In the genomic region with DNA sequence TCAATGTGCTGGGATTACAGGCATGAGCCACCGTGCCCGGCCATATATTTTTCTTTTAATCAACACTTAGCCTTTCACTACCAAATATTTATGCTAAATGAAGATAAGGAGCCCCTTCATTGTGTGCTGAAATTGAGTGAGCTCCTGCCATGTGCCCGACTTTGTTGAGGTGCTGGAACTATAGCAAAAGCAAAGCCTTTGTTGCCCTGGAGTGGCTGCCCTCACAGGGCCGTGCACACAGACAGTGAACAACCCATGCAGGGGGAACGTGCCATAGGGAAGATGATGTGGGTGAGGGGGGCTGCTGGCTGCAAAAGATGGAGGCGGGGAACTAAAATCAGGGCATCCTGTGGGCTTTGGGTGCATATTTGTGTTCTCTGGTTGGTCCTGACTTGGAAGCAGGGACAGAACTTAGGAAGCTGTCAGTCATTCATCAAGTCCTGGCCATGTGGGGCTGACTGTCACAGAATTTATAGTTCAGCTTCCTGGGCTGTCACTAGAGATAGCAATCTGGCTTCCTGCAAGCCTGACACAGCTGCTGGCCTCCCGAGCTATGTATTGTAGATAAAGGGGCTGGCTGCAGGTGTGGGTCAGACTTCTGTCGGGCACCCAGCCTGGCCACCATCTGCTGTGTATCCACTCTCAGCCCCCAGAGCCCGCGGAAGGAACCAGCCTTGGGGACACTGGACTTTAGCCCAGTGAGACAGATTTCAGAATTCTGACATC, we compare ENCODE assay signal across 19 cellular contexts. TPM values are rescaled to one million over a fixed set of nuclear protein-coding genes. Genes with fewer than 3 reads are reported as not detected.
DNase-seq lines count a peak whose midpoint lies in the region; ATAC-seq and TF ChIP-seq lines count a peak whose summit lies in the region.
"Had no signal": no experiment of that assay in that cellular context is flagged by ENCODE, and none has a peak within 500 bp of the region (broad histone marks: within the 10 kb centered on the region; RNA-seq: fewer than 3 reads in every experiment).

No MANE protein-coding gene starts in this region.

- H3K4me1 Mint-ChIP-seq in naive thymus-derived CD4-positive, alpha-beta T cell: peaks cover 14 to 42% (median 23%) of the 10 kb centered on the region in 7 donors
- H3K4me1 Mint-ChIP-seq in CD4-positive, alpha-beta T cell (ENCODE audit: low read depth): peaks cover 46% of the 10 kb centered on the region
- H3K4me1 Mint-ChIP-seq: H9 had no signal

- no peaks in the 10 kb centered on the region for H3K36me3 ChIP-seq in WERI-Rb-1
- no peaks in the 10 kb centered on the region for H3K36me3 ChIP-seq in naive thymus-derived CD4-positive, alpha-beta T cell (ENCODE audit: control insufficient read depth in 2 of 3, insufficient read depth in 3 of 3, low read length in 3 of 3)
- H3K36me3 ChIP-seq: colonic mucosa, SJSA1 had no signal

- no peaks in the 10 kb centered on the region for H3K9me3 Mint-ChIP-seq in naive thymus-derived CD4-positive, alpha-beta T cell
- no peaks in the 10 kb centered on the region for H3K9me3 Mint-ChIP-seq in CD4-positive, alpha-beta T cell
- H3K9me3 Mint-ChIP-seq: H9 had no signal

- intact Hi-C loops in naive thymus-derived CD4-positive, alpha-beta T cell (cut with micrococcal nuclease): loop anchor here in 1 of 2 donors (10.0 kb wide), 1 partner anchor 335 kb away; no protein-coding TSS in a partner anchor
- intact Hi-C loops in CD4-positive, alpha-beta T cell (cut with DNase I, micrococcal nuclease): no loop called here

- 0 out of 2 replicates have a peak overlapping the region, but pooled peaks have one; percentile 2 for H3K27ac ChIP-seq in WERI-Rb-1
- H3K27ac ChIP-seq in naive thymus-derived CD4-positive, alpha-beta T cell (ENCODE audit: low read depth, low read length): no peak overlapping the region
- H3K27ac ChIP-seq in CD4-positive, alpha-beta T cell (ENCODE audit: low read depth, low read length): no peak overlapping the region
- H3K27ac ChIP-seq: colonic mucosa, neutrophil, SJSA1 had no signal

- H3K36me3 Mint-ChIP-seq in naive thymus-derived CD4-positive, alpha-beta T cell: peaks cover 0 to 11% (median 0%) of the 10 kb centered on the region in 5 donors
- peaks cover 4% of the 10 kb centered on the region for H3K36me3 Mint-ChIP-seq in CD4-positive, alpha-beta T cell (ENCODE audit: low read depth)

- CTCF ChIA-PET in naive thymus-derived CD4-positive, alpha-beta T cell (lab: Charles Lee): interaction anchor here (1.2 kb wide), 1 partner anchor 162 kb away, joined by 4 read pairs; no protein-coding TSS in a partner anchor
- CTCF ChIA-PET in CD4-positive, alpha-beta T cell (lab: Charles Lee): interaction anchor here (1.2 kb wide), 1 partner anchor 38 kb away, joined by 4 read pairs; no protein-coding TSS in a partner anchor

- peak; percentile 12 for ATAC-seq in naive thymus-derived CD4-positive, alpha-beta T cell
- no peak for ATAC-seq in CD4-positive, alpha-beta T cell (ENCODE audit: poor library complexity)
- ATAC-seq in GM21360 (IDR thresholded peaks at IDR 0.05; ENCODE audit: unreplicated experiment): no peak
- ATAC-seq: HepG2, left lobe of liver had no signal

- no peaks in the 10 kb centered on the region for H3K27me3 ChIP-seq in WERI-Rb-1 (ENCODE audit: insufficient read depth, low read depth, severe bottlenecking)
- H3K27me3 ChIP-seq in naive thymus-derived CD4-positive, alpha-beta T cell (ENCODE audit: control insufficient read depth in 2 of 2, insufficient read depth in 2 of 2, low read length in 2 of 2): no peaks in the 10 kb centered on the region
- H3K27me3 ChIP-seq in CD4-positive, alpha-beta T cell (ENCODE audit: control insufficient read depth, insufficient read depth, low read length): no peaks in the 10 kb centered on the region
- H3K27me3 ChIP-seq: colonic mucosa, neutrophil, SJSA1 had no signal

- H3K4me3 Mint-ChIP-seq in naive thymus-derived CD4-positive, alpha-beta T cell: peak overlapping the region in 8 of 10 donors; percentile 7 to 71 (median 57)
- H3K4me3 Mint-ChIP-seq in CD4-positive, alpha-beta T cell: no peak overlapping the region
- H3K4me3 Mint-ChIP-seq: H9 had no signal

- in situ Hi-C loops in KBM-7 (cut with MboI; ENCODE audit: low pct_unique_long_range_greater_than_20kb, low sequenced_read_pairs): loop anchor here (25.0 kb wide), 1 partner anchor 323 kb away; no protein-coding TSS in a partner anchor

- peak overlapping the region in 2 of 9 donors; percentile 32 to 61 for H3K27ac Mint-ChIP-seq in naive thymus-derived CD4-positive, alpha-beta T cell
- no peak overlapping the region for H3K27ac Mint-ChIP-seq in CD4-positive, alpha-beta T cell
- H3K27ac Mint-ChIP-seq: H9 had no signal

- no peak overlapping the region for H3K4me3 ChIP-seq in WERI-Rb-1 (ENCODE audit: low read depth, low read length)
- H3K4me3 ChIP-seq in naive thymus-derived CD4-positive, alpha-beta T cell (ENCODE audit: low read length): no peak overlapping the region
- H3K4me3 ChIP-seq: colonic mucosa, SJSA1 had no signal

- peaks cover 0 to 13% (median 0%) of the 10 kb centered on the region in 5 donors for H3K27me3 Mint-ChIP-seq in naive thymus-derived CD4-positive, alpha-beta T cell
- no peaks in the 10 kb centered on the region for H3K27me3 Mint-ChIP-seq in CD4-positive, alpha-beta T cell

- peaks cover 15 to 19% of the 10 kb centered on the region in 2 donors for H3K4me1 ChIP-seq in naive thymus-derived CD4-positive, alpha-beta T cell (ENCODE audit: control insufficient read depth in 2 of 2, insufficient read depth in 2 of 2, low read length in 2 of 2)
- H3K4me1 ChIP-seq: colonic mucosa, SJSA1 had no signal

- no peak for TF ChIP-seq CTCF in WERI-Rb-1 (IDR thresholded peaks at IDR 0.05; ENCODE audit: low read depth, low read length)
- TF ChIP-seq CTCF in CD4-positive, alpha-beta T cell (IDR thresholded peaks at IDR 0.05): no peak

- H3K9me3 ChIP-seq in WERI-Rb-1 (ENCODE audit: severe bottlenecking): no peaks in the 10 kb centered on the region
- H3K9me3 ChIP-seq in naive thymus-derived CD4-positive, alpha-beta T cell (ENCODE audit: control insufficient read depth in 2 of 3, low read length in 3 of 3): no peaks in the 10 kb centered on the region
- H3K9me3 ChIP-seq in CD4-positive, alpha-beta T cell (ENCODE audit: control insufficient read depth, low read length): no peaks in the 10 kb centered on the region
- H3K9me3 ChIP-seq: colonic mucosa, neutrophil, SJSA1 had no signal

- peak; percentile 14 for DNase-seq in DMS 273 treated with DMSO at 0.1 percent for 48 hours (lab: John Stamatoyannopoulos, UW)
- peak; percentile 68 for DNase-seq in KBM-7
- peak; percentile 63 for DNase-seq in WERI-Rb-1
- DNase-seq in naive thymus-derived CD4-positive, alpha-beta T cell: no peak
- DNase-seq in CD4-positive, alpha-beta T cell: no peak
- no peak for DNase-seq in GM19238 (ENCODE audit: insufficient read length, low spot score)
- DNase-seq: activated gamma-delta T cell treated with Interleukin-2 at 50 U/mL for 16 hours, colonic mucosa, DMS153, H9, MV-4-11, NCI-H2029 treated with DMSO at 0.1 percent for 48 hours, NCI-H526 treated with DMSO at 0.1 percent for 48 hours, retina had no signal

- POLR2A ChIA-PET in naive thymus-derived CD4-positive, alpha-beta T cell (lab: Charles Lee): interaction anchor here (0.6 to 1.9 kb wide), 3 partner anchors 29 to 38 kb away, joined by 3 to 5 read pairs (median 3); no protein-coding TSS in a partner anchor
- POLR2A ChIA-PET in CD4-positive, alpha-beta T cell (lab: Charles Lee): interaction anchor here (1.0 kb wide), 1 partner anchor 188 kb away, joined by 3 read pairs; no protein-coding TSS in a partner anchor

RNA-seq across cellular contexts. Expression of gene MPC1, which starts 56.8 kb away (rescaled TPM):
- 10 to 100 TPM; 18.5 to 31.1 (median 26.5) TPM for total RNA-seq in naive thymus-derived CD4-positive, alpha-beta T cell
- 10 to 100 TPM; 41.7 to 64.2 TPM for polyA plus RNA-seq in naive thymus-derived CD4-positive, alpha-beta T cell
- total RNA-seq in CD4-positive, alpha-beta T cell: 10 to 100 TPM; 17.4 to 19.3 TPM

Comparison
In these comparisons a context has a peak if more than half of its experiments do, and no peak if none do; other contexts are left out.
1. DNase-seq: peak in DMS 273 treated with DMSO at 0.1 percent for 48 hours (single experiment), KBM-7 (single experiment) and WERI-Rb-1 (single experiment); none in naive thymus-derived CD4-positive, alpha-beta T cell (0 of 9), CD4-positive, alpha-beta T cell (0 of 10) and GM19238 (single experiment).